8 cellular contexts compared by ENCODE assay signal in genomic region chrX:7586126-7586525, GRCh38.
DNase-seq lines count a peak whose midpoint lies in the region; ATAC-seq, FAIRE-seq and TF ChIP-seq lines count a peak whose summit lies in the region.

No MANE protein-coding gene starts in this region.

- POLR2A ChIA-PET in AG04449 (lab: Yijun Ruan, JAX) (no interaction called here), T-cell (lab: Charles Lee) (no interaction called here)

- CTCF ChIA-PET in AG04449 (lab: Yijun Ruan, JAX) = no interaction called here
- CTCF ChIA-PET in T-cell (lab: Charles Lee) = no interaction called here

- H3K36me3 ChIP-seq in endodermal cell (ENCODE audit: control insufficient read depth, insufficient read depth, low read length) = no peaks in the 10 kb centered on the region
- H3K36me3 ChIP-seq in small intestine (ENCODE audit: control insufficient read depth in 2 of 2, insufficient read depth in 2 of 2, low read length in 2 of 2) = no peaks in the 10 kb centered on the region

- H3K4me3 Mint-ChIP-seq in endodermal cell (no peak overlapping the region), T-cell (no peak overlapping the region)

- 0 to 20% methylated on average over 1 of the region's 2 CpGs for WGBS in endodermal cell (ENCODE audit: insufficient coverage in 1 of 2, insufficient read length in 1 of 2), 2 experiments
- WGBS in small intestine, 3 donors = 4 to 9% (median 5%) methylated on average over 2 of the region's 2 CpGs

- H3K27me3 Mint-ChIP-seq in endodermal cell (ENCODE audit: insufficient read depth) (no peaks in the 10 kb centered on the region), T-cell (no peaks in the 10 kb centered on the region)

- H3K4me1 Mint-ChIP-seq in endodermal cell (peaks cover 9% of the 10 kb centered on the region), T-cell (no peaks in the 10 kb centered on the region)

- H3K4me3 ChIP-seq in AG04449 (ENCODE audit: low read depth, low read length) = no peak overlapping the region
- H3K4me3 ChIP-seq in endodermal cell (ENCODE audit: low read length) = no peak overlapping the region
- no peak overlapping the region for H3K4me3 ChIP-seq in small intestine (ENCODE audit: low read depth in 1 of 2, low read length in 2 of 2)

- no peaks in the 10 kb centered on the region for H3K36me3 Mint-ChIP-seq in endodermal cell (ENCODE audit: low read depth)
- H3K36me3 Mint-ChIP-seq in T-cell = no peaks in the 10 kb centered on the region

- H3K9me3 ChIP-seq in endodermal cell (ENCODE audit: control insufficient read depth, low read length) (no peaks in the 10 kb centered on the region), small intestine (ENCODE audit: control insufficient read depth, low read depth) (no peaks in the 10 kb centered on the region)

- peak; percentile 5 for FAIRE-seq in small intestine (lab: Jason Lieb, UNC)

- H3K27me3 ChIP-seq in endodermal cell (ENCODE audit: control insufficient read depth, insufficient read depth, low read length, poor library complexity, severe bottlenecking) (no peaks in the 10 kb centered on the region), small intestine (ENCODE audit: control insufficient read depth in 2 of 2, insufficient read depth in 2 of 2, low read length in 2 of 2) (no peaks in the 10 kb centered on the region)

- H3K4me1 ChIP-seq in endodermal cell (ENCODE audit: control insufficient read depth, insufficient read depth, low read length) (no peaks in the 10 kb centered on the region), small intestine (ENCODE audit: control insufficient read depth in 2 of 2, insufficient read depth in 1 of 2, low read depth in 1 of 2, low read length in 1 of 2) (no peaks in the 10 kb centered on the region)

- peak; percentile 33 for TF ChIP-seq CTCF in AG04449 (IDR thresholded peaks at IDR 0.05; ENCODE audit: insufficient read depth, low read length, missing control alignments)
- peak; percentile 73 for TF ChIP-seq CTCF in GM13977 (IDR thresholded peaks at IDR 0.05; ENCODE audit: extremely low read depth, insufficient read depth, missing control alignments)
- TF ChIP-seq CTCF in endodermal cell (conservative IDR thresholded peaks at IDR 0.05) = peak; percentile 81

- DNase-seq in AG04449 (ENCODE audit: low read depth, low spot score) = peak; percentile 0
- DNase-seq in GM13977 (ENCODE audit: low spot score) = peak; percentile 44
- DNase-seq in NAMALWA (ENCODE audit: low spot score) = peak; percentile 51
- peak; percentile 38 for DNase-seq in endodermal cell
- DNase-seq in small intestine = no peak
- no peak for DNase-seq in GDM1 (lab: John Stamatoyannopoulos, UW)
- DNase-seq in T-cell = no peak
- DNase-seq in HPDE6-E6E7 (ENCODE audit: extremely low spot score) = no peak

- in situ Hi-C loops in GM13977 (cut with MboI; ENCODE audit: low pct_unique_long_range_greater_than_20kb, low sequenced_read_pairs, unreplicated experiment) = loop anchor here (25.0 kb wide), 1 partner anchor 449 kb away; the partner anchor contains the start of genes PUDP and STS

- H3K27ac Mint-ChIP-seq in endodermal cell = no peak overlapping the region
- no peak overlapping the region for H3K27ac Mint-ChIP-seq in T-cell

- H3K9ac ChIP-seq in endodermal cell (ENCODE audit: extremely low read depth, low read length, poor library complexity, severe bottlenecking) = no peak overlapping the region

- H3K9me3 Mint-ChIP-seq in endodermal cell (peaks cover 5% of the 10 kb centered on the region), T-cell (peaks cover 0 to 2% (median 0%) of the 10 kb centered on the region in 3 donors)

- H3K27ac ChIP-seq in endodermal cell (ENCODE audit: low read depth, low read length) (no peak overlapping the region), small intestine (ENCODE audit: low read depth in 1 of 2, low read length in 1 of 2) (no peak overlapping the region)

- ATAC-seq in T-cell (replicated peaks in 1 of 4) = no peak

Comparison
In these comparisons a context has a peak if more than half of its experiments do, and no peak if none do; other contexts are left out.
1. DNase-seq: peak in AG04449 (single experiment), GM13977 (single experiment), NAMALWA (single experiment) and endodermal cell (single experiment); none in small intestine (single experiment), GDM1 (single experiment), T-cell (0 of 34) and HPDE6-E6E7 (single experiment).
2. Peak in every context shown above with its lines, with median percentiles within 50 percentile points of each other: CTCF ChIP-seq.